Comparison of ENCODE assay signal across 24 cellular contexts in genomic region chr1:17137441-17137840, GRCh38. TPM values are rescaled to one million over a fixed set of nuclear protein-coding genes. Genes with fewer than 3 reads are reported as not detected.
DNase-seq lines count a peak whose midpoint lies in the region; ATAC-seq, FAIRE-seq and TF ChIP-seq lines count a peak whose summit lies in the region.
"Had no signal": no experiment of that assay in that cellular context is flagged by ENCODE, and none has a peak within 500 bp of the region (broad histone marks: within the 10 kb centered on the region; RNA-seq: fewer than 3 reads in every experiment).

No MANE protein-coding gene starts in this region.

- H4K5ac ChIP-seq in H1 (ENCODE audit: insufficient read length, low read depth, low read length), result no peak overlapping the region

- H3K4me2 ChIP-seq in H1 (ENCODE audit: insufficient read depth in 1 of 2, low read depth in 2 of 2, low read length in 2 of 2), result no peak overlapping the region

- no peak overlapping the region for H3K23ac ChIP-seq in H1 (ENCODE audit: insufficient read length)

- no peaks in the 10 kb centered on the region for H3K9me3 Mint-ChIP-seq in activated naive CD4-positive, alpha-beta T cell treated with anti-CD3 and anti-CD28 coated beads, Interleukin-2, amount 50 U/mL, for 24 hours
- no peaks in the 10 kb centered on the region for H3K9me3 Mint-ChIP-seq in activated naive CD4-positive, alpha-beta T cell treated with anti-CD3 and anti-CD28 coated beads, Interleukin-2, amount 10 ng/mL, durations not matched to agents 7 days and 5 days
- H3K9me3 Mint-ChIP-seq: CD4-positive, CD25-positive, alpha-beta regulatory T cell; CD8-positive, alpha-beta T cell had no signal

- no peak for DNase-seq in activated naive CD4-positive, alpha-beta T cell treated with anti-CD3 and anti-CD28 coated beads, Interleukin-2, amount 10 ng/mL, durations not matched to agents 7 days and 5 days
- DNase-seq in H1 (ENCODE audit: low read depth in 1 of 2, low spot score in 2 of 2) (no peak), iPS-NIHi7 (ENCODE audit: extremely low spot score) (peak; percentile 38), Right ventricle myocardium superior (no peak)
- DNase-seq in stimulated activated CD4-positive, alpha-beta T cell treated with anti-CD3 and anti-CD28 coated beads, Interleukin-1b, Interleukin-23, amount 100 ng/mL, for 48 hours, result no peak
- DNase-seq: Caco-2; CD4-positive, CD25-positive, alpha-beta regulatory T cell; CD8-positive, alpha-beta T cell; DMS153; DND-41; GDM1; GOT3; H7 had no signal

- H3K79me1 ChIP-seq in H1 (ENCODE audit: low read depth, low read length), result no peaks in the 10 kb centered on the region

- no peaks in the 10 kb centered on the region for H3K79me2 ChIP-seq in H1 (ENCODE audit: control insufficient read depth in 1 of 2, insufficient read depth in 2 of 2, low read length in 2 of 2)

- H4K8ac ChIP-seq in H1 (ENCODE audit: extremely low read depth, insufficient read depth, low read length), result no peak overlapping the region

- CTCF ChIA-PET in activated naive CD4-positive, alpha-beta T cell treated with anti-CD3 and anti-CD28 coated beads, Interleukin-2, amount 10 ng/mL, durations not matched to agents 7 days and 5 days (lab: Charles Lee), result interaction anchor here (1.5 kb wide), 1 partner anchor 12 kb away, joined by 5 read pairs; no protein-coding TSS in a partner anchor
- CTCF ChIA-PET in H1 (lab: Charles Lee; ENCODE audit: partially characterized antibody), result interaction anchor here (0.9 to 21.2 kb wide), 7 partner anchors 11 to 199 kb away, joined by 3 to 339 read pairs (median 7); no protein-coding TSS in a partner anchor

- no peaks in the 10 kb centered on the region for H3K27me3 Mint-ChIP-seq in activated naive CD4-positive, alpha-beta T cell treated with anti-CD3 and anti-CD28 coated beads, Interleukin-2, amount 50 U/mL, for 24 hours
- H3K27me3 Mint-ChIP-seq in activated naive CD4-positive, alpha-beta T cell treated with anti-CD3 and anti-CD28 coated beads, Interleukin-2, amount 10 ng/mL, durations not matched to agents 7 days and 5 days, result peaks cover 31% of the 10 kb centered on the region

- no peak overlapping the region for H3K18ac ChIP-seq in H1 (ENCODE audit: extremely low read depth, low read length)

- no peak for TF ChIP-seq EP300 in H1 (IDR thresholded peaks at IDR 0.05; ENCODE audit: borderline replicate concordance in 1 of 2, low read depth in 2 of 2, low read length in 2 of 2)

- 68% methylated on average over 6 of the region's 6 CpGs; no CpG with 5 or more reads in 1 of the 2 experiments for WGBS in H1 (ENCODE audit: extremely low coverage in 1 of 2, insufficient coverage in 1 of 2, insufficient read length in 1 of 2, insufficient replicate concordance in 2 of 2, low coverage in 1 of 2, low lambda C conversion rate in 2 of 2, missing lambda C conversion rate in 1 of 2), 2 experiments

- no peak overlapping the region for H2BK120ac ChIP-seq in H1 (replicated peaks; ENCODE audit: low read depth, low read length)

- peaks cover 0 to 4% of the 10 kb centered on the region in 2 experiments; a peak in 1 of 4 replicates for H3K9me3 ChIP-seq in H1 (ENCODE audit: insufficient read depth in 2 of 2, low read depth in 1 of 2, low read length in 1 of 2)
- H3K9me3 ChIP-seq: Caco-2 had no signal

- TF ChIP-seq POLR2A in H1 (IDR thresholded peaks at IDR 0.05; ENCODE audit: control extremely low read depth in 1 of 2, low read depth in 2 of 2, low read length in 2 of 2), result no peak

- no peak for TF ChIP-seq CTCF in H1 (IDR thresholded peaks at IDR 0.05; ENCODE audit: control extremely low read depth in 1 of 3, insufficient read depth in 1 of 3, low read depth in 1 of 3, low read length in 3 of 3)

- H3K4me3 Mint-ChIP-seq in activated naive CD4-positive, alpha-beta T cell treated with anti-CD3 and anti-CD28 coated beads, Interleukin-2, amount 50 U/mL, for 24 hours, result no peak overlapping the region
- H3K4me3 Mint-ChIP-seq in activated naive CD4-positive, alpha-beta T cell treated with anti-CD3 and anti-CD28 coated beads, Interleukin-2, amount 10 ng/mL, durations not matched to agents 7 days and 5 days, result no peak overlapping the region
- H3K4me3 Mint-ChIP-seq: B cell; CD4-positive, CD25-positive, alpha-beta regulatory T cell; CD8-positive, alpha-beta T cell had no signal

- H3K36me3 Mint-ChIP-seq in activated naive CD4-positive, alpha-beta T cell treated with anti-CD3 and anti-CD28 coated beads, Interleukin-2, amount 50 U/mL, for 24 hours, result no peaks in the 10 kb centered on the region
- H3K36me3 Mint-ChIP-seq in activated naive CD4-positive, alpha-beta T cell treated with anti-CD3 and anti-CD28 coated beads, Interleukin-2, amount 10 ng/mL, durations not matched to agents 7 days and 5 days, result no peaks in the 10 kb centered on the region
- H3K36me3 Mint-ChIP-seq: CD4-positive, CD25-positive, alpha-beta regulatory T cell; CD8-positive, alpha-beta T cell had no signal

- H4K20me1 ChIP-seq in H1 (replicated peaks in 1 of 2; ENCODE audit: control insufficient read depth in 1 of 2, insufficient read depth in 2 of 2, low read length in 2 of 2), result no peaks in the 10 kb centered on the region
- H4K20me1 ChIP-seq: BLaER1 had no signal

- FAIRE-seq in H1 (lab: Jason Lieb, UNC), result no peak
- FAIRE-seq: A204.1, GM12878, GM19239 had no signal

- no peaks in the 10 kb centered on the region; the same call in 1 of the 2 replicates for H3K23me2 ChIP-seq in H1 (ENCODE audit: low read depth, low read length)

- H2BK20ac ChIP-seq in H1 (ENCODE audit: low read length), result no peak overlapping the region

- H3K4me3 ChIP-seq in H1 (ENCODE audit: extremely low read depth in 1 of 4, insufficient read depth in 2 of 4, low read depth in 3 of 4, low read length in 4 of 4), result no peak overlapping the region
- H3K4me3 ChIP-seq: BLaER1, GM12878 had no signal

- no peaks in the 10 kb centered on the region for H3K27me3 ChIP-seq in H1 (replicated peaks in 1 of 4; ENCODE audit: control insufficient read depth in 3 of 4, extremely low read depth in 1 of 4, insufficient read depth in 3 of 4, low read length in 3 of 4)
- H3K27me3 ChIP-seq: BLaER1 had no signal

- H2BK5ac ChIP-seq in H1 (ENCODE audit: low read depth, low read length), result no peak overlapping the region

- intact Hi-C loops in Right ventricle myocardium superior (cut with DNase I), result no loop called here

- no peak for TF ChIP-seq RAD21 in H1 (IDR thresholded peaks at IDR 0.05 in 1 of 2, conservative IDR thresholded peaks at IDR 0.05 in 1 of 2; ENCODE audit: low read depth in 2 of 2, low read length in 2 of 2)

- ATAC-seq in HG02588 (IDR thresholded peaks at IDR 0.05; ENCODE audit: unreplicated experiment), result no peak
- no peak for ATAC-seq in Right ventricle myocardium superior (ENCODE audit: poor library complexity)
- ATAC-seq in HG02870 (IDR thresholded peaks at IDR 0.05; ENCODE audit: unreplicated experiment), result no peak
- ATAC-seq: CD8-positive, alpha-beta T cell; GM12878 had no signal

- H3K36me3 ChIP-seq in H1 (ENCODE audit: control insufficient read depth in 2 of 4, insufficient read depth in 4 of 4, low read length in 3 of 4), result no peaks in the 10 kb centered on the region
- H3K36me3 ChIP-seq: BLaER1 had no signal

- H3K4ac ChIP-seq in H1 (replicated peaks; ENCODE audit: insufficient read length, low read depth, low read length), result no peak overlapping the region

- H3K14ac ChIP-seq in H1 (ENCODE audit: insufficient read length), result no peak overlapping the region

- no peak overlapping the region for H4K91ac ChIP-seq in H1 (replicated peaks; ENCODE audit: insufficient read length, low read length)

- H3K9ac ChIP-seq in H1 (replicated peaks in 1 of 4; ENCODE audit: extremely low read depth in 1 of 4, low read depth in 3 of 4, low read length in 3 of 4), result no peak overlapping the region
- H3K9ac ChIP-seq: BLaER1 had no signal

- peak overlapping the region; percentile 31 for H3K27ac Mint-ChIP-seq in activated naive CD4-positive, alpha-beta T cell treated with anti-CD3 and anti-CD28 coated beads, Interleukin-2, amount 50 U/mL, for 24 hours
- H3K27ac Mint-ChIP-seq in activated naive CD4-positive, alpha-beta T cell treated with anti-CD3 and anti-CD28 coated beads, Interleukin-2, amount 10 ng/mL, durations not matched to agents 7 days and 5 days, result no peak overlapping the region
- H3K27ac Mint-ChIP-seq: B cell; CD4-positive, CD25-positive, alpha-beta regulatory T cell; CD8-positive, alpha-beta T cell had no signal

- H3K56ac ChIP-seq in H1 (replicated peaks; ENCODE audit: insufficient read length, low read depth, low read length), result no peak overlapping the region

- H3K4me1 ChIP-seq in H1 (replicated peaks in 1 of 4; ENCODE audit: control insufficient read depth in 3 of 4, insufficient read depth in 4 of 4, low read length in 3 of 4), result peaks cover 0 to 3% (median 0%) of the 10 kb centered on the region in 4 experiments; a peak in 1 of 7 replicates
- H3K4me1 ChIP-seq: Caco-2 had no signal

- H3K27ac ChIP-seq in H1 (ENCODE audit: low read depth, low read length), result no peak overlapping the region
- H3K27ac ChIP-seq: 22Rv1, BLaER1, C4-2B had no signal

- no peak overlapping the region for H2BK12ac ChIP-seq in H1 (ENCODE audit: low read depth, low read length)

- H2BK15ac ChIP-seq in H1 (ENCODE audit: low read length), result no peak overlapping the region

- no peak overlapping the region for H2AK5ac ChIP-seq in H1 (ENCODE audit: low read depth, low read length)

- no peaks in the 10 kb centered on the region for H3K4me1 Mint-ChIP-seq in activated naive CD4-positive, alpha-beta T cell treated with anti-CD3 and anti-CD28 coated beads, Interleukin-2, amount 50 U/mL, for 24 hours
- no peaks in the 10 kb centered on the region for H3K4me1 Mint-ChIP-seq in activated naive CD4-positive, alpha-beta T cell treated with anti-CD3 and anti-CD28 coated beads, Interleukin-2, amount 10 ng/mL, durations not matched to agents 7 days and 5 days

- H2AFZ ChIP-seq in H1 (ENCODE audit: low read length), result no peak overlapping the region

- POLR2A ChIA-PET in H1 (lab: Charles Lee; ENCODE audit: partially characterized antibody), result interaction anchor here (0.8 kb wide), 1 partner anchor 85 kb away, joined by 3 read pairs; no protein-coding TSS in a partner anchor

TF ChIP-seq in H1, 55 proteins besides CTCF, POLR2A, EP300 and RAD21:
- TF ChIP-seq KDM1A (IDR thresholded peaks at IDR 0.05; ENCODE audit: borderline replicate concordance, low read length) (no peak), TEAD4 (IDR thresholded peaks at IDR 0.05; ENCODE audit: low read depth, low read length) (peak; percentile 60), KDM5A (IDR thresholded peaks at IDR 0.05; ENCODE audit: low read length) (no peak), TBP (IDR thresholded peaks at IDR 0.05; ENCODE audit: low read depth, low read length) (no peak)

RNA-seq across cellular contexts. Expression of gene PADI2, which starts 18.2 kb away (rescaled TPM):
- total RNA-seq in H1 (2021; fragmentation: NEBNext Ultra II Directional; extraction: Animal tissue kit (Norgen Biotek cat#: 25700)), result 5.8 and 7.5 TPM in 2 replicates
- polyA plus RNA-seq in H1 (2011; rRNA removed), result 1.6 and 2.5 TPM in 2 replicates
- polyA plus RNA-seq in H1 (2011; cell fraction: cytosol; rRNA removed), result 1.8 TPM
- polyA plus RNA-seq in H1 (2011; cell fraction: nucleus; rRNA removed), result 4.4 TPM
- 2.3 to 3.3 TPM (median 2.8 TPM) in 4 replicates for polyA plus RNA-seq in H1 (2012, experiment 1 of 2)
- polyA plus RNA-seq in H1 (2012, experiment 2 of 2), result 2.3 TPM
- 4.0 TPM for polyA plus RNA-seq in H1 (2013, experiment 1 of 2)
- polyA plus RNA-seq in H1 (2013, experiment 2 of 2), result 4.2 TPM
- polyA minus RNA-seq in H1 (2011; rRNA and poly(A)+ RNA removed), result 2.2 and 3.9 TPM in 2 replicates
- polyA minus RNA-seq in H1 (2011; cell fraction: cytosol; rRNA and poly(A)+ RNA removed), result 2.1 TPM
- polyA minus RNA-seq in H1 (2011; cell fraction: nucleus; rRNA and poly(A)+ RNA removed), result 2.8 TPM
- total RNA-seq in Right ventricle myocardium superior, result 0.46 TPM
- total RNA-seq: CD4-positive, CD25-positive, alpha-beta regulatory T cell; CD8-positive, alpha-beta T cell had no signal
- polyA plus RNA-seq: AG04450 had no signal
